Comparison of ENCODE assay signal across 23 cellular contexts in the genomic region with DNA sequence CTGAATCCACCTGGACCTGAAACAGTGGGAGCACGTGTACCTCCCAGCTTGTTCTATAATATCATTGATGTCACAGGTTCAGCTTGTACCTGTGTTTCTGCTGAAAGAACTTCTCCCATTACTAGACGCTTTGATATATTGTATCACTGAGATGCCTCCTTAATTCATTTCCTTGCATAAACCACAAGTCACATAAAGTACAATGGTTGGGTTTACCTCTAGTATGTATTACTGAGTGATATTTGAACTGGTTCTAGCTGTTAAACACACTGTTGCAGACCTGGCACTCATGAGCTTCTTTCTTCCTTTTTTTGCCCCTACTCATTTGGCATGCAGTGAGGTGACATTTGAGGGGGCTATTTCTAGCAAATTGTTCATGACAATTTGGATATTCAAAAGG.
"Had no signal": no experiment of that assay in that cellular context is flagged by ENCODE, and none has a peak within 500 bp of the region (broad histone marks: within the 10 kb centered on the region; RNA-seq: fewer than 3 reads in every experiment).

No MANE protein-coding gene starts in this region.

- ATAC-seq: activated CD4-positive, CD25-positive, alpha-beta regulatory T cell treated with anti-CD3 and anti-CD28 coated beads, Interleukin-2, amount 50 U/mL, for 24 hours; effector memory CD8-positive, alpha-beta T cell; gastrocnemius medialis; heart left ventricle; left ventricle myocardium superior; right cardiac atrium had no signal

- H3K79me2 ChIP-seq: parathyroid adenoma had no signal

- DNase-seq: activated CD4-positive, alpha-beta memory T cell treated with anti-CD3 and anti-CD28 coated beads, Interleukin-2, amount 10 ng/mL, durations not matched to agents 7 days and 5 days; activated CD4-positive, alpha-beta T cell treated with anti-CD3 and anti-CD28 coated beads, Interleukin-2, amount 10 ng/mL, durations not matched to agents 24 days and 14 days; activated naive CD4-positive, alpha-beta T cell treated with anti-CD3 and anti-CD28 coated beads for 36 hours; activated naive CD8-positive, alpha-beta T cell treated with anti-CD3 and anti-CD28 coated beads, Interleukin-2, amount 10 ng/mL, durations not matched to agents 7 days and 5 days; amygdala; colonic mucosa; dorsolateral prefrontal cortex; effector memory CD8-positive, alpha-beta T cell; gastrocnemius medialis; heart left ventricle; left ventricle myocardium superior; mammary epithelial cell; midbrain; nephron progenitor cell; right cardiac atrium; stimulated activated CD4-positive, alpha-beta T cell treated with anti-CD3 and anti-CD28 coated beads, Interleukin-1b, Interleukin-23, amount 100 ng/mL, for 48 hours; stimulated activated naive CD8-positive, alpha-beta T cell treated with anti-CD3 and anti-CD28 coated beads, Interleukin-15, amount 100 ng/mL, for 72 hours; tibial artery had no signal

- H2AFZ ChIP-seq: parathyroid adenoma had no signal

- H3K9ac ChIP-seq: parathyroid adenoma had no signal

- H3K4me1 ChIP-seq: colonic mucosa, esophagus muscularis mucosa, heart left ventricle, parathyroid adenoma, tibial artery had no signal

- H3K9me3 Mint-ChIP-seq: activated CD4-positive, alpha-beta memory T cell treated with anti-CD3 and anti-CD28 coated beads, Interleukin-2, amount 10 ng/mL, durations not matched to agents 7 days and 5 days; activated CD4-positive, alpha-beta T cell treated with anti-CD3 and anti-CD28 coated beads, Interleukin-2, amount 10 ng/mL, durations not matched to agents 24 days and 14 days; activated naive CD4-positive, alpha-beta T cell treated with anti-CD3 and anti-CD28 coated beads for 36 hours; activated naive CD8-positive, alpha-beta T cell treated with anti-CD3 and anti-CD28 coated beads, Interleukin-2, amount 10 ng/mL, durations not matched to agents 7 days and 5 days; effector memory CD8-positive, alpha-beta T cell; stimulated activated naive CD8-positive, alpha-beta T cell treated with anti-CD3 and anti-CD28 coated beads, Interleukin-15, amount 100 ng/mL, for 72 hours; T-helper 2 cell treated with Interferon-gamma antibody and Interleukin-4, amounts not matched to agents 5 μg/mL and 100 μg/mL, for 36 hours had no signal

- H3K27ac ChIP-seq: colonic mucosa, dorsolateral prefrontal cortex, esophagus muscularis mucosa, gastrocnemius medialis, heart left ventricle, parathyroid adenoma, tibial artery, VCaP had no signal

- H3K9me3 ChIP-seq: colonic mucosa, esophagus muscularis mucosa, gastrocnemius medialis, heart left ventricle, tibial artery had no signal

- H3K4me3 ChIP-seq: colonic mucosa, dorsolateral prefrontal cortex, esophagus muscularis mucosa, gastrocnemius medialis, heart left ventricle, tibial artery had no signal

- H3K36me3 Mint-ChIP-seq: activated naive CD8-positive, alpha-beta T cell treated with anti-CD3 and anti-CD28 coated beads, Interleukin-2, amount 10 ng/mL, durations not matched to agents 7 days and 5 days had no signal

- H3K27ac Mint-ChIP-seq: activated CD4-positive, alpha-beta memory T cell treated with anti-CD3 and anti-CD28 coated beads, Interleukin-2, amount 10 ng/mL, durations not matched to agents 7 days and 5 days; activated CD4-positive, alpha-beta T cell treated with anti-CD3 and anti-CD28 coated beads, Interleukin-2, amount 10 ng/mL, durations not matched to agents 24 days and 14 days; activated naive CD4-positive, alpha-beta T cell treated with anti-CD3 and anti-CD28 coated beads for 36 hours; activated naive CD8-positive, alpha-beta T cell treated with anti-CD3 and anti-CD28 coated beads, Interleukin-2, amount 10 ng/mL, durations not matched to agents 7 days and 5 days; effector memory CD8-positive, alpha-beta T cell; nephron progenitor cell; T-helper 2 cell treated with Interferon-gamma antibody and Interleukin-4, amounts not matched to agents 5 μg/mL and 100 μg/mL, for 36 hours had no signal

- H3K4me3 Mint-ChIP-seq: activated CD4-positive, alpha-beta memory T cell treated with anti-CD3 and anti-CD28 coated beads, Interleukin-2, amount 10 ng/mL, durations not matched to agents 7 days and 5 days; activated CD4-positive, alpha-beta T cell treated with anti-CD3 and anti-CD28 coated beads, Interleukin-2, amount 10 ng/mL, durations not matched to agents 24 days and 14 days; activated naive CD4-positive, alpha-beta T cell treated with anti-CD3 and anti-CD28 coated beads for 36 hours; effector memory CD8-positive, alpha-beta T cell; nephron progenitor cell; T-helper 2 cell treated with Interferon-gamma antibody and Interleukin-4, amounts not matched to agents 5 μg/mL and 100 μg/mL, for 36 hours had no signal

- H3K36me3 ChIP-seq: colonic mucosa, esophagus muscularis mucosa, gastrocnemius medialis, heart left ventricle, tibial artery had no signal

- H3K27me3 ChIP-seq: colonic mucosa, dorsolateral prefrontal cortex, gastrocnemius medialis, heart left ventricle, tibial artery had no signal
